In genomic region chr12:96078281-96078761, GRCh38 we compare ENCODE assay signal across 16 cellular contexts. TPM values are rescaled to one million over a fixed set of nuclear protein-coding genes. Genes with fewer than 3 reads are reported as not detected.
A peak's percentile ranks its signal among the peaks of the same experiment; 100 is the strongest.
DNase-seq lines count a peak whose midpoint lies in the region; ATAC-seq and TF ChIP-seq lines count a peak whose summit lies in the region.
"Had no signal": no experiment of that assay in that cellular context is flagged by ENCODE, and none has a peak within 500 bp of the region (broad histone marks: within the 10 kb centered on the region; RNA-seq: fewer than 3 reads in every experiment).

No MANE protein-coding gene starts in this region.

- H3K27ac ChIP-seq in breast epithelium (peak overlapping the region in 1 of 2 donors; percentile 61), heart left ventricle (peak overlapping the region in 10 of 12 donors; percentile 28 to 83 (median 58)), prostate gland (no peak overlapping the region), MM.1S (ENCODE audit: low read length) (no peak overlapping the region)
- H3K27ac ChIP-seq: epithelial cell of prostate, GM23248, hepatocyte, VCaP had no signal

- ATAC-seq in heart left ventricle (peak; percentile 76 to 95 (median 90)), HG03565 (IDR thresholded peaks at IDR 0.05; ENCODE audit: unreplicated experiment) (no peak), GM18867 (IDR thresholded peaks at IDR 0.05; ENCODE audit: unreplicated experiment) (no peak)

- H2AFZ ChIP-seq in MM.1S (ENCODE audit: low read length), result no peak overlapping the region
- H2AFZ ChIP-seq: GM23248, hepatocyte had no signal

- H4K20me1 ChIP-seq in MM.1S (ENCODE audit: insufficient read depth, low read length), result no peaks in the 10 kb centered on the region

- TF ChIP-seq RAD21 in Ishikawa (IDR thresholded peaks at IDR 0.05; ENCODE audit: low read depth), result no peak

- H3K4me3 ChIP-seq in breast epithelium (peak overlapping the region in 1 of 3 donors; percentile 2), heart left ventricle (peak overlapping the region in 2 of 12 donors; percentile 10 to 13), prostate gland (no peak overlapping the region), MM.1S (ENCODE audit: low read length) (no peak overlapping the region)
- H3K4me3 ChIP-seq: GM23248, hepatocyte, Peyer's patch had no signal

- H3K36me3 ChIP-seq in breast epithelium (no peaks in the 10 kb centered on the region), heart left ventricle (no peaks in the 10 kb centered on the region), prostate gland (no peaks in the 10 kb centered on the region), MM.1S (replicated peaks; ENCODE audit: insufficient read depth, low read length) (no peaks in the 10 kb centered on the region)
- H3K36me3 ChIP-seq: Peyer's patch had no signal

- TF ChIP-seq CTCF in breast epithelium (IDR thresholded peaks at IDR 0.05) (no peak), heart left ventricle (IDR thresholded peaks at IDR 0.05) (no peak), prostate gland (IDR thresholded peaks at IDR 0.05) (no peak), MM.1S (IDR thresholded peaks at IDR 0.05; ENCODE audit: low read length) (no peak)

- H3K79me2 ChIP-seq in MM.1S (ENCODE audit: low read length), result no peaks in the 10 kb centered on the region
- H3K79me2 ChIP-seq: hepatocyte had no signal

- no peak for TF ChIP-seq POLR2A in breast epithelium (IDR thresholded peaks at IDR 0.05)
- TF ChIP-seq POLR2A in heart left ventricle (IDR thresholded peaks at IDR 0.05), result no peak
- no peak for TF ChIP-seq POLR2A in prostate gland (IDR thresholded peaks at IDR 0.05)

- TF ChIP-seq EP300 in Ishikawa (IDR thresholded peaks at IDR 0.05; ENCODE audit: borderline replicate concordance), result no peak

- no peak overlapping the region for H3K4me2 ChIP-seq in MM.1S (ENCODE audit: low read depth, low read length)
- H3K4me2 ChIP-seq: hepatocyte had no signal

- H3K9me2 ChIP-seq in MM.1S (replicated peaks; ENCODE audit: insufficient read depth, low read length), result no peaks in the 10 kb centered on the region

- H3K9me3 ChIP-seq in breast epithelium (no peaks in the 10 kb centered on the region), heart left ventricle (no peaks in the 10 kb centered on the region), prostate gland (no peaks in the 10 kb centered on the region), MM.1S (replicated peaks; ENCODE audit: insufficient read depth, low read length) (no peaks in the 10 kb centered on the region)
- H3K9me3 ChIP-seq: Peyer's patch had no signal

- intact Hi-C loops in breast epithelium (cut with DNase I; ENCODE audit: low total_unique reads) (loop anchor here (10.0 kb wide), 1 partner anchor 106 kb away; no protein-coding TSS in a partner anchor), heart left ventricle (cut with DNase I) (loop anchor here in 3 of 10 donors (2.0 to 5.0 kb wide), 3 partner anchors 28 to 134 kb away; no protein-coding TSS in a partner anchor), prostate gland (cut with DNase I) (no loop called here)

- no peaks in the 10 kb centered on the region for H3K4me1 ChIP-seq in breast epithelium
- H3K4me1 ChIP-seq in heart left ventricle, result peaks cover 0 to 36% (median 16%) of the 10 kb centered on the region in 12 donors
- no peaks in the 10 kb centered on the region for H3K4me1 ChIP-seq in prostate gland (replicated peaks)
- H3K4me1 ChIP-seq in MM.1S (ENCODE audit: low read length), result no peaks in the 10 kb centered on the region
- H3K4me1 ChIP-seq: Peyer's patch had no signal

- WGBS in heart left ventricle, 4 donors, result 25 to 31% (median 27%) methylated on average over 10 to 11 of the region's 11 CpGs
- 14% methylated on average over 11 of the region's 11 CpGs for WGBS in prostate gland

- no peak overlapping the region for H3K9ac ChIP-seq in MM.1S (ENCODE audit: low read length)
- H3K9ac ChIP-seq: GM23248 had no signal

- H3K27me3 ChIP-seq in breast epithelium (no peaks in the 10 kb centered on the region), heart left ventricle (peaks cover 0 to 4% (median 0%) of the 10 kb centered on the region in 9 donors), prostate gland (replicated peaks; ENCODE audit: insufficient read depth) (no peaks in the 10 kb centered on the region), MM.1S (replicated peaks; ENCODE audit: insufficient read depth, low read length) (no peaks in the 10 kb centered on the region)
- H3K27me3 ChIP-seq: hepatocyte, Peyer's patch had no signal

- DNase-seq in breast epithelium (ENCODE audit: low spot score in 2 of 2) (peak; percentile 26 to 58), heart left ventricle (peak; percentile 74 to 85 (median 83)), prostate gland (ENCODE audit: low spot score) (peak; percentile 5), MM.1S (no peak), nucleus accumbens (lab: John Stamatoyannopoulos, UW) (no peak)
- DNase-seq: activated naive CD4-positive, alpha-beta T cell treated with anti-CD3 and anti-CD28 coated beads for 36 hours; GM23248; KBM-7; NCI-H526 treated with DMSO at 0.1 percent for 48 hours; Peyer's patch had no signal

- H3F3A ChIP-seq in MM.1S (ENCODE audit: insufficient read depth, low read length), result no peaks in the 10 kb centered on the region

TF ChIP-seq in Ishikawa, 13 proteins besides CTCF, POLR2A, EP300 and RAD21:
- TF ChIP-seq REST (IDR thresholded peaks at IDR 0.05; ENCODE audit: low read depth) (peak; percentile 50), YY1 (IDR thresholded peaks at IDR 0.05; ENCODE audit: low read depth) (no peak)

RNA-seq across cellular contexts. Expression of gene LTA4H, which starts 42.9 kb away (rescaled TPM):
- 10 to 100 TPM; 66.5 to 94.5 (median 67.4) TPM for total RNA-seq in breast epithelium
- 10 to 100 TPM; 32.8 to 72.0 (median 42.6) TPM for total RNA-seq in heart left ventricle
- 10 to 100 TPM; 23.3 to 31.3 TPM for polyA plus RNA-seq in heart left ventricle
- total RNA-seq in prostate gland, result 10 to 100 TPM; 50.3 to 67.7 TPM

Comparison
In these comparisons a context has a peak if more than half of its experiments do, and no peak if none do; other contexts are left out.
1. DNase-seq: peak in breast epithelium (2 of 2), heart left ventricle (5 of 5) and prostate gland (single experiment); none in MM.1S (single experiment) and nucleus accumbens (0 of 56).
2. H3K27ac ChIP-seq: peak in heart left ventricle (10 of 12); none in prostate gland (0 of 2) and MM.1S (single experiment).
3. ATAC-seq: peak in heart left ventricle (4 of 4); none in HG03565 (single experiment) and GM18867 (single experiment).